In genomic region chr17:8877984-8878383, GRCh38 we compare ENCODE assay signal across 2 cellular contexts.
TF ChIP-seq lines count a peak whose summit lies in the region.

No MANE protein-coding gene starts in this region.

TF ChIP-seq in GM12891, 5 proteins besides CTCF, POLR2A, EP300 and RAD21:
- TF ChIP-seq PAX5 (IDR thresholded peaks at IDR 0.05; ENCODE audit: insufficient read depth, low read length, severe bottlenecking) (no peak), POLR2AphosphoS5 (IDR thresholded peaks at IDR 0.05; ENCODE audit: low read depth, low read length) (peak; percentile 47; the same call in 1 of the 2 replicates)

TF ChIP-seq in H1, 55 proteins besides CTCF, POLR2A, EP300 and RAD21:
- no peak for TF ChIP-seq ATF2 (IDR thresholded peaks at IDR 0.05; ENCODE audit: low read length)
- no peak for TF ChIP-seq BRCA1 (IDR thresholded peaks at IDR 0.05; ENCODE audit: low read depth, low read length)
- no peak for TF ChIP-seq RXRA (IDR thresholded peaks at IDR 0.05; ENCODE audit: insufficient read depth, low read depth, low read length)
- no peak for TF ChIP-seq BCL11A (IDR thresholded peaks at IDR 0.05; ENCODE audit: low read depth in 2 of 2, low read length in 2 of 2)
- no peak for TF ChIP-seq NRF1 (IDR thresholded peaks at IDR 0.05; ENCODE audit: low read depth, low read length)
- no peak for TF ChIP-seq E2F6 (IDR thresholded peaks at IDR 0.05)
- no peak for TF ChIP-seq SAP30 (IDR thresholded peaks at IDR 0.05; ENCODE audit: insufficient read depth, insufficient replicate concordance, low read length)
- TF ChIP-seq YY1 (IDR thresholded peaks at IDR 0.05; ENCODE audit: low read depth, low read length) = no peak
- TF ChIP-seq TAF7 (optimal IDR thresholded peaks at IDR 0.05; ENCODE audit: borderline replicate concordance, low read depth, low read length) = no peak
- no peak for TF ChIP-seq ZNF274 (IDR thresholded peaks at IDR 0.05; ENCODE audit: borderline replicate concordance, extremely low read depth, low read length)
- TF ChIP-seq TBP (IDR thresholded peaks at IDR 0.05; ENCODE audit: low read depth, low read length) = no peak
- no peak for TF ChIP-seq KDM5A (IDR thresholded peaks at IDR 0.05; ENCODE audit: low read length)
- TF ChIP-seq HDAC2 (IDR thresholded peaks at IDR 0.05; ENCODE audit: borderline replicate concordance in 1 of 2, low read depth in 2 of 2, low read length in 2 of 2) = no peak
- no peak for TF ChIP-seq MAX (IDR thresholded peaks at IDR 0.05)
- no peak for TF ChIP-seq SRF (IDR thresholded peaks at IDR 0.05; ENCODE audit: low read depth, low read length)
- TF ChIP-seq CHD7 (IDR thresholded peaks at IDR 0.05; ENCODE audit: insufficient replicate concordance, low read length) = no peak
- no peak for TF ChIP-seq HDAC6 (IDR thresholded peaks at IDR 0.05; ENCODE audit: low read depth, low read length)
- TF ChIP-seq FOSL1 (IDR thresholded peaks at IDR 0.05; ENCODE audit: insufficient read depth, low read depth, low read length) = no peak
- no peak for TF ChIP-seq ASH2L (IDR thresholded peaks at IDR 0.05; ENCODE audit: low read length)
- TF ChIP-seq GABPA (IDR thresholded peaks at IDR 0.05; ENCODE audit: borderline replicate concordance, insufficient read depth, low read length) = no peak
